Comparison of ENCODE assay signal across 13 cellular contexts in the genomic region with DNA sequence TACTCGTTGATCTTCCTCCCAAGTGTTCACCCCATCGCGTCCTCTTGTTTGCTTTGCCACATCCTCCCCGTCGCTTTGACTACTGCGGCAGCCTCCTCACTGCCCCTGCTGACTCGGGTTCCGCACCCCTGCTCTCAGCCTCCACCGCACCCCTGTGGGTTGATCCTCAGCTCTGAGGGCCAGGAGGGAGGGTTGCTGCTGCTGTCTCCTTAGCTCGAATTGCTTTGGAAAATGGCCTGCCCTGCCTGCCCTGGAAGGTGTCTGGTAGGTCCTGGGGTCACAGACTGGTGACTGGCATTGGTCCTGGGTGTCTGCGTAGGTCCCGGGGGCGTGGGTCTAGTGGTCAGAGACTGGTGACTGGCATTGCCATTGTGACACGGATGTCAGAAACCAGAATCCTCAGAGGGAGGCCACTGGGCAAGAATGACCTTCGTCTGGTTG. TPM values are rescaled to one million over a fixed set of nuclear protein-coding genes. Genes with fewer than 3 reads are reported as not detected.
A peak's percentile ranks its signal among the peaks of the same experiment; 100 is the strongest.
DNase-seq lines count a peak whose midpoint lies in the region.
"Had no signal": no experiment of that assay in that cellular context is flagged by ENCODE, and none has a peak within 500 bp of the region (broad histone marks: within the 10 kb centered on the region; RNA-seq: fewer than 3 reads in every experiment).

No MANE protein-coding gene starts in this region.

- peaks cover 6% of the 10 kb centered on the region for H3K9me3 Mint-ChIP-seq in activated CD4-positive, alpha-beta T cell treated with anti-CD3 and anti-CD28 coated beads, Interleukin-2, amount 10 ng/mL, durations not matched to agents 24 days and 14 days
- H3K9me3 Mint-ChIP-seq in activated CD4-positive, alpha-beta T cell treated with anti-CD3 and anti-CD28 coated beads, Interleukin-2, amount 10 ng/mL, durations not matched to agents 7 days and 5 days, result peaks cover 10% of the 10 kb centered on the region
- H3K9me3 Mint-ChIP-seq in immature natural killer cell, result no peaks in the 10 kb centered on the region
- H3K9me3 Mint-ChIP-seq in stimulated activated naive CD8-positive, alpha-beta T cell treated with anti-CD3 and anti-CD28 coated beads, Interleukin-15, Interleukin-2, amounts not matched to agents 100 ng/mL and 50 ng/mL, for 24 hours, result no peaks in the 10 kb centered on the region

- peak overlapping the region; percentile 87 for H3K27ac Mint-ChIP-seq in activated CD4-positive, alpha-beta T cell treated with anti-CD3 and anti-CD28 coated beads, Interleukin-2, amount 10 ng/mL, durations not matched to agents 24 days and 14 days
- peak overlapping the region; percentile 86 for H3K27ac Mint-ChIP-seq in activated CD4-positive, alpha-beta T cell treated with anti-CD3 and anti-CD28 coated beads, Interleukin-2, amount 10 ng/mL, durations not matched to agents 7 days and 5 days
- H3K27ac Mint-ChIP-seq in immature natural killer cell, result peak overlapping the region; percentile 85 to 97 (median 92)
- H3K27ac Mint-ChIP-seq in stimulated activated naive CD8-positive, alpha-beta T cell treated with anti-CD3 and anti-CD28 coated beads, Interleukin-15, Interleukin-2, amounts not matched to agents 100 ng/mL and 50 ng/mL, for 24 hours, result peak overlapping the region; percentile 24

- H3K36me3 Mint-ChIP-seq in activated CD4-positive, alpha-beta T cell treated with anti-CD3 and anti-CD28 coated beads, Interleukin-2, amount 10 ng/mL, durations not matched to agents 24 days and 14 days (ENCODE audit: low read depth), result peaks cover 14% of the 10 kb centered on the region
- H3K36me3 Mint-ChIP-seq in activated CD4-positive, alpha-beta T cell treated with anti-CD3 and anti-CD28 coated beads, Interleukin-2, amount 10 ng/mL, durations not matched to agents 7 days and 5 days (ENCODE audit: low read depth), result peaks cover 31% of the 10 kb centered on the region
- peaks cover 0 to 3% (median 0%) of the 10 kb centered on the region in 3 donors for H3K36me3 Mint-ChIP-seq in immature natural killer cell
- H3K36me3 Mint-ChIP-seq in stimulated activated naive CD8-positive, alpha-beta T cell treated with anti-CD3 and anti-CD28 coated beads, Interleukin-15, Interleukin-2, amounts not matched to agents 100 ng/mL and 50 ng/mL, for 24 hours (ENCODE audit: low read depth), result no peaks in the 10 kb centered on the region

- H3K4me1 Mint-ChIP-seq in activated CD4-positive, alpha-beta T cell treated with anti-CD3 and anti-CD28 coated beads, Interleukin-2, amount 10 ng/mL, durations not matched to agents 24 days and 14 days, result peaks cover 57% of the 10 kb centered on the region
- H3K4me1 Mint-ChIP-seq in activated CD4-positive, alpha-beta T cell treated with anti-CD3 and anti-CD28 coated beads, Interleukin-2, amount 10 ng/mL, durations not matched to agents 7 days and 5 days, result peaks cover 58% of the 10 kb centered on the region
- H3K4me1 Mint-ChIP-seq in immature natural killer cell, result peaks cover 62 to 67% of the 10 kb centered on the region in 2 donors
- H3K4me1 Mint-ChIP-seq in stimulated activated naive CD8-positive, alpha-beta T cell treated with anti-CD3 and anti-CD28 coated beads, Interleukin-15, Interleukin-2, amounts not matched to agents 100 ng/mL and 50 ng/mL, for 24 hours (ENCODE audit: low read depth), result peaks cover 37% of the 10 kb centered on the region

- H3K27me3 Mint-ChIP-seq in activated CD4-positive, alpha-beta T cell treated with anti-CD3 and anti-CD28 coated beads, Interleukin-2, amount 10 ng/mL, durations not matched to agents 24 days and 14 days, result no peaks in the 10 kb centered on the region
- H3K27me3 Mint-ChIP-seq in activated CD4-positive, alpha-beta T cell treated with anti-CD3 and anti-CD28 coated beads, Interleukin-2, amount 10 ng/mL, durations not matched to agents 7 days and 5 days, result peaks cover 6% of the 10 kb centered on the region
- peaks cover 0 to 16% (median 4%) of the 10 kb centered on the region in 3 donors for H3K27me3 Mint-ChIP-seq in immature natural killer cell (ENCODE audit: low read depth in 3 of 3)
- peaks cover 29% of the 10 kb centered on the region for H3K27me3 Mint-ChIP-seq in stimulated activated naive CD8-positive, alpha-beta T cell treated with anti-CD3 and anti-CD28 coated beads, Interleukin-15, Interleukin-2, amounts not matched to agents 100 ng/mL and 50 ng/mL, for 24 hours

- intact Hi-C loops in activated CD4-positive, alpha-beta T cell treated with anti-CD3 and anti-CD28 coated beads, Interleukin-2, amount 10 ng/mL, durations not matched to agents 24 days and 14 days (cut with micrococcal nuclease), result loop anchor here (5.0 kb wide), 1 partner anchor 45 kb away; no protein-coding TSS in a partner anchor

- peak; percentile 86 for DNase-seq in activated CD4-positive, alpha-beta T cell treated with anti-CD3 and anti-CD28 coated beads, Interleukin-2, amount 10 ng/mL, durations not matched to agents 24 days and 14 days
- DNase-seq in activated CD4-positive, alpha-beta T cell treated with anti-CD3 and anti-CD28 coated beads for 1 hour, result no peak
- peak; percentile 62 for DNase-seq in activated CD4-positive, alpha-beta T cell treated with anti-CD3 and anti-CD28 coated beads, Interleukin-2, amount 10 ng/mL, durations not matched to agents 7 days and 5 days
- peak; percentile 46 to 74 (median 70) for DNase-seq in immature natural killer cell
- DNase-seq in T-helper 9 cell, result no peak
- no peak for DNase-seq in superior temporal gyrus (ENCODE audit: extremely low spot score)
- no peak for DNase-seq in effector CD4-positive, alpha-beta T cell
- DNase-seq: lower lobe of right lung, NCI-H1436 had no signal

- CTCF ChIA-PET in activated CD4-positive, alpha-beta T cell treated with anti-CD3 and anti-CD28 coated beads, Interleukin-2, amount 10 ng/mL, durations not matched to agents 7 days and 5 days (lab: Charles Lee), result interaction anchor here (1.0 to 1.6 kb wide), 5 partner anchors 8 to 49 kb away, joined by 4 read pairs; no protein-coding TSS in a partner anchor

- peak overlapping the region; percentile 62 for H3K4me3 Mint-ChIP-seq in activated CD4-positive, alpha-beta T cell treated with anti-CD3 and anti-CD28 coated beads, Interleukin-2, amount 10 ng/mL, durations not matched to agents 24 days and 14 days
- peak overlapping the region; percentile 13 for H3K4me3 Mint-ChIP-seq in activated CD4-positive, alpha-beta T cell treated with anti-CD3 and anti-CD28 coated beads, Interleukin-2, amount 10 ng/mL, durations not matched to agents 7 days and 5 days
- H3K4me3 Mint-ChIP-seq in immature natural killer cell, result peak overlapping the region; percentile 79 to 90 (median 86)
- H3K4me3 Mint-ChIP-seq in stimulated activated naive CD8-positive, alpha-beta T cell treated with anti-CD3 and anti-CD28 coated beads, Interleukin-15, Interleukin-2, amounts not matched to agents 100 ng/mL and 50 ng/mL, for 24 hours, result no peak overlapping the region

- POLR2A ChIA-PET in activated CD4-positive, alpha-beta T cell treated with anti-CD3 and anti-CD28 coated beads, Interleukin-2, amount 10 ng/mL, durations not matched to agents 7 days and 5 days (lab: Charles Lee), result no interaction called here

RNA-seq across cellular contexts. Expression of a gene that starts 9.4 kb away (rescaled TPM):
- total RNA-seq in activated CD4-positive, alpha-beta T cell treated with anti-CD3 and anti-CD28 coated beads, Interleukin-2, amount 10 ng/mL, durations not matched to agents 24 days and 14 days, result 0.68 and 0.90 TPM in 2 replicates
- under 1 TPM; under 0.01 to 0.15 TPM for total RNA-seq in activated CD4-positive, alpha-beta T cell treated with anti-CD3 and anti-CD28 coated beads, Interleukin-2, amount 10 ng/mL, durations not matched to agents 7 days and 5 days
- polyA plus RNA-seq in immature natural killer cell, result under 1 TPM in 1 of 3 donors, not detected in 2; 0.06 TPM
- total RNA-seq: A673, HT-29, pulmonary artery endothelial cell had no signal

Comparison
In these comparisons a context has a peak if more than half of its experiments do, and no peak if none do; other contexts are left out.
1. DNase-seq: peak in activated CD4-positive, alpha-beta T cell treated with anti-CD3 and anti-CD28 coated beads, Interleukin-2, amount 10 ng/mL, durations not matched to agents 24 days and 14 days (single experiment), activated CD4-positive, alpha-beta T cell treated with anti-CD3 and anti-CD28 coated beads, Interleukin-2, amount 10 ng/mL, durations not matched to agents 7 days and 5 days (single experiment) and immature natural killer cell (3 of 3); none in activated CD4-positive, alpha-beta T cell treated with anti-CD3 and anti-CD28 coated beads for 1 hour (single experiment), T-helper 9 cell (single experiment), superior temporal gyrus (single experiment) and effector CD4-positive, alpha-beta T cell (single experiment).
2. H3K27ac Mint-ChIP-seq: peak in every context shown above with its lines; median percentile 92 in immature natural killer cell; 87 in activated CD4-positive, alpha-beta T cell treated with anti-CD3 and anti-CD28 coated beads, Interleukin-2, amount 10 ng/mL, durations not matched to agents 24 days and 14 days; 86 in activated CD4-positive, alpha-beta T cell treated with anti-CD3 and anti-CD28 coated beads, Interleukin-2, amount 10 ng/mL, durations not matched to agents 7 days and 5 days; 24 in stimulated activated naive CD8-positive, alpha-beta T cell treated with anti-CD3 and anti-CD28 coated beads, Interleukin-15, Interleukin-2, amounts not matched to agents 100 ng/mL and 50 ng/mL, for 24 hours.